ENCODE assay signal across 17 cellular contexts in the genomic region with DNA sequence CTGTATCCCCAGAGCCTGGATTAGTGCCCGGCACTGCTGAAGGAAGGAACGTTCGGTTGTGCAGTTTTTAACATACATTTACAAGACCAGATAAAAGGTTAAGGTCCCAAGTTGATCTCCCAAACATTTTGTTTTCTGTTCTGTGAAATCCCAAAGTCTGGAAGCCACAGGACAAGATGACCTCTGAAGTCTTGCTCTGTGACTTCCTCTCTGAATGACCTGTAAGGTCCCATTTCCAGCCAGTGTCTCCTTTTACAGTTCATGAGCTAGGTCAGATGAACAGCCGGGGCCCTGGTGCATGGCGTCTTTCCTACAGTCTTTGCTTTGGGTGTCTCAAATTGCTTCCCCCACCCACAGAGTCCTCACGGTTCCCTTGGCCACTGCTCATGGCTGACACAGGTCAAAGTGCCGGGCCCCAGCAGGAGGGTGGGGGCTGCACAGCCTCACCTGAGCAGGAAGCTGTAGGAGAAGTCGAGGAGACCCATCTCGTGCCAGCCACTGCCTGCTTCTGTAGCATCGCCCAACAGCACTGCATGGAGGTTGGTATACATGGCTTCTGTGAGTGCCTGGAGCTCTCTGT. TPM values are rescaled to one million over a fixed set of nuclear protein-coding genes. Genes with fewer than 3 reads are reported as not detected.
"Had no signal": no experiment of that assay in that cellular context is flagged by ENCODE, and none has a peak within 500 bp of the region (broad histone marks: within the 10 kb centered on the region; RNA-seq: fewer than 3 reads in every experiment).

No MANE protein-coding gene starts in this region.

- H3K36me3 Mint-ChIP-seq: activated naive CD8-positive, alpha-beta T cell had no signal

- H3K4me3 Mint-ChIP-seq: activated B cell treated with CpG ODN at 0.5 μM for 24 hours; activated naive CD8-positive, alpha-beta T cell; naive B cell; type B pancreatic cell had no signal

- ATAC-seq: gastrocnemius medialis, heart left ventricle, left cardiac atrium had no signal

- H3K4me3 ChIP-seq: gastrocnemius medialis, heart left ventricle, SJCRH30, skin epidermis had no signal

- H3K27ac ChIP-seq: epithelial cell of prostate, gastrocnemius medialis, neutrophil, SJCRH30 had no signal

- H3K4me1 Mint-ChIP-seq: activated B cell treated with CpG ODN at 0.5 μM for 24 hours, naive B cell had no signal

- H3K36me3 ChIP-seq: gastrocnemius medialis, neutrophil, SJCRH30 had no signal

- H3K27me3 Mint-ChIP-seq: type B pancreatic cell had no signal

- H3K27ac Mint-ChIP-seq: activated B cell treated with CpG ODN at 0.5 μM for 24 hours, type B pancreatic cell had no signal

- H3K4me1 ChIP-seq: gastrocnemius medialis had no signal

- H3K9me3 ChIP-seq: gastrocnemius medialis had no signal

- H3K9me3 Mint-ChIP-seq: type B pancreatic cell had no signal

- DNase-seq: activated B cell treated with CpG ODN at 0.5 μM for 24 hours; activated CD4-positive, alpha-beta T cell treated with anti-CD3 and anti-CD28 coated beads for 48 hours; aorta; gastrocnemius medialis; heart left ventricle; left cardiac atrium; naive B cell; stimulated activated CD4-positive, alpha-beta T cell treated with anti-CD3 and anti-CD28 coated beads, Interleukin-15, amount 100 ng/mL, for 24 hours; stimulated activated CD4-positive, alpha-beta T cell treated with anti-CD3 and anti-CD28 coated beads, Interleukin-4, amount 100 ng/mL, for 1 hour; stimulated activated naive CD4-positive, alpha-beta T cell had no signal

- FAIRE-seq: bronchial epithelial cell had no signal

- H3K27me3 ChIP-seq: gastrocnemius medialis, heart left ventricle, SJCRH30 had no signal

RNA-seq across cellular contexts. Expression of a gene that starts 24.0 kb away (rescaled TPM):
- total RNA-seq: activated B cell treated with CpG ODN at 0.5 μM for 24 hours had no signal
